ENCODE assay signal across 16 cellular contexts in the genomic region with DNA sequence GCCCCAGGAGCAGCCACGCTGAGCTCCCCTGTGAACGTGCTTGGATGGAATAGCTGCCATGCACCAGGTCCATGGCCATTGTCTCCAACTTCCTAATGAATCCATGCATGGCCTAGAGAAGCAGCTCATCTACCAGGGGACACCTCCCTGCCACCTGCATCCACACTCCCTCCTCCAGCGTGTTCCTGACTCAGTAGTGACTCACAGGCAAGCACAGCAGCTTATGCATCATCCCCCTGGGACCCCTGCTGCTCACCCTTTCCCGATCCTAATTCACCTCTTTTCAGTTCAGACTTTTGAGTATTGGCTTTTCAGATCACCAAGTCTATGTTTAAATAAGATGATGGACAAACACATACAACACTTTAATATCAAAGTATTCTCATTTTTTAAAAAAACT. TPM values are rescaled to one million over a fixed set of nuclear protein-coding genes. Genes with fewer than 3 reads are reported as not detected.
A peak's percentile ranks its signal among the peaks of the same experiment; 100 is the strongest.
DNase-seq lines count a peak whose midpoint lies in the region.
"Had no signal": no experiment of that assay in that cellular context is flagged by ENCODE, and none has a peak within 500 bp of the region (broad histone marks: within the 10 kb centered on the region; RNA-seq: fewer than 3 reads in every experiment).

No MANE protein-coding gene starts in this region.

- H3K27ac ChIP-seq in mesendoderm (ENCODE audit: low read depth, low read length) = no peak overlapping the region
- H3K27ac ChIP-seq: thyroid gland had no signal

- no peak overlapping the region for H3K56ac ChIP-seq in mesendoderm (ENCODE audit: low read length)

- DNase-seq in Ammon's horn (ENCODE audit: low spot score) (peak; percentile 22), M059J (ENCODE audit: low read depth) (peak; percentile 68), brain pericyte (ENCODE audit: low read depth, low spot score) (peak; percentile 45), mesendoderm (peak; percentile 73), NCI-H146 (lab: John Stamatoyannopoulos, UW) (no peak), HPDE6-E6E7 (ENCODE audit: extremely low spot score) (no peak), head of caudate nucleus (no peak)
- no peak for DNase-seq in activated CD8-positive, alpha-beta memory T cell treated with anti-CD3 and anti-CD28 coated beads, Interleukin-2, amount 50 U/mL, for 48 hours
- DNase-seq: activated CD4-positive, CD25-positive, alpha-beta regulatory T cell treated with anti-CD3 and anti-CD28 coated beads, Interleukin-2, amount 50 U/mL, for 72 hours; activated effector memory CD4-positive, alpha-beta T cell treated with Interleukin-2 at 50 U/mL for 16 hours; GOT3; hippocampal formation; NCI-H1092; NCI-H2171; T-helper 9 cell; thyroid gland had no signal

- H3K79me1 ChIP-seq in mesendoderm (ENCODE audit: low read length) = no peaks in the 10 kb centered on the region

- H3K36me3 ChIP-seq in mesendoderm (ENCODE audit: control insufficient read depth, insufficient read depth, low read length) = no peaks in the 10 kb centered on the region
- H3K36me3 ChIP-seq: thyroid gland had no signal

- no peak overlapping the region for H2AK5ac ChIP-seq in mesendoderm (ENCODE audit: low read length)

- no peaks in the 10 kb centered on the region for H3K79me2 ChIP-seq in mesendoderm (ENCODE audit: control insufficient read depth, insufficient read depth, low read length)

- no peak overlapping the region for H3K9ac ChIP-seq in mesendoderm (ENCODE audit: low read length)

- H3K18ac ChIP-seq in mesendoderm (ENCODE audit: low read length) = no peak overlapping the region

- peaks cover 3% of the 10 kb centered on the region for H3K27me3 ChIP-seq in mesendoderm (ENCODE audit: insufficient read depth, low read length, poor library complexity)

- no peak overlapping the region for H2BK15ac ChIP-seq in mesendoderm (replicated peaks; ENCODE audit: low read depth)

- no peak overlapping the region for H4K5ac ChIP-seq in mesendoderm (ENCODE audit: low read length)

- H2BK5ac ChIP-seq in mesendoderm (ENCODE audit: low read length) = no peak overlapping the region

- intact Hi-C loops in head of caudate nucleus (cut with DNase I) = no loop called here

- no CpG with 5 or more reads among the region's 4 CpGs for WGBS in mesendoderm (ENCODE audit: extremely low coverage, insufficient coverage, low lambda C conversion rate)

- no peaks in the 10 kb centered on the region for H3K4me1 ChIP-seq in mesendoderm (ENCODE audit: control insufficient read depth, low read depth, low read length)

- no peak overlapping the region for H3K4ac ChIP-seq in mesendoderm (ENCODE audit: low read depth, low read length)

- H4K8ac ChIP-seq in mesendoderm (ENCODE audit: low read depth, low read length) = no peak overlapping the region

- H3K4me2 ChIP-seq in mesendoderm (ENCODE audit: low read length) = no peak overlapping the region

- no peak overlapping the region for H3K4me3 ChIP-seq in mesendoderm (ENCODE audit: low read length)
- H3K4me3 ChIP-seq: thyroid gland had no signal

- no peak overlapping the region for H2BK120ac ChIP-seq in mesendoderm (ENCODE audit: low read depth, low read length)

- H3K23ac ChIP-seq in mesendoderm (ENCODE audit: low read length) = no peak overlapping the region

RNA-seq across cellular contexts. Expression of a gene that starts 39.9 kb away (rescaled TPM):
- 14.0 and 15.1 TPM in 2 replicates for total RNA-seq in M059J (2014; rRNA removed; shearing (Covaris generic))
- 16.4 TPM for polyA plus RNA-seq in mesendoderm (2013, experiment 1 of 2)
- polyA plus RNA-seq in mesendoderm (2013, experiment 2 of 2) = 16.3 TPM

RNA-seq across cellular contexts. Expression of a gene that starts 59.4 kb away (rescaled TPM):
- total RNA-seq in M059J (2014; rRNA removed; shearing (Covaris generic)) = 6.9 and 21.5 TPM in 2 replicates
- polyA plus RNA-seq in mesendoderm (2013, experiment 1 of 2) = 0.84 TPM
- 0.62 TPM for polyA plus RNA-seq in mesendoderm (2013, experiment 2 of 2)

Comparison
In these comparisons a context has a peak if more than half of its experiments do, and no peak if none do; other contexts are left out.
1. DNase-seq: peak in Ammon's horn (single experiment), M059J (single experiment), brain pericyte (single experiment) and mesendoderm (single experiment); none in activated CD8-positive, alpha-beta memory T cell treated with anti-CD3 and anti-CD28 coated beads, Interleukin-2, amount 50 U/mL, for 48 hours (single experiment), NCI-H146 (single experiment), HPDE6-E6E7 (single experiment) and head of caudate nucleus (0 of 42).